7 cellular contexts compared by ENCODE assay signal in the genomic region with DNA sequence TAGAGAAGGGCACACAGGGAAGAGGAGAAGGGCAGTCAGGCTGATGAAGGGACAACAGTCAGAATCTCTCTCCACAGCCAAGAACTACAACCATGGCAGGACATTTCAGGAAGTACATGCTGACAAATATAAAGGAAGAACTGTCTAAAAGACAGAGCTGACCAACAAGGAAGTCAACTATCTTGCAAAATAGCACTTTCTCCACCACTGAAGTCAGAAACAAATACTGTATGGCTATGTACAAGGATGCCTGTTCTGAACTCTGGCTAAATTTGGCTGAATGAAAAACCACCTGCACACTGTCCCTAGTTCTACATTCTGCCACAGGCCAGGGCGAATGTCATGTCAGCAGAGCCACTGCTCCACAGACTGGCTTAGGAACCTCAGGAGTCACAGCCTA. TPM values are rescaled to one million over a fixed set of nuclear protein-coding genes. Genes with fewer than 3 reads are reported as not detected.
DNase-seq lines count a peak whose midpoint lies in the region; ATAC-seq, FAIRE-seq and TF ChIP-seq lines count a peak whose summit lies in the region.
"Not testable (repeated sequence)": the region's sequence is repeated elsewhere in the genome, so short reads cannot be mapped to it uniquely, and the experiment has no call there.

No MANE protein-coding gene starts in this region.

- intact Hi-C loops in left ventricle myocardium superior (cut with micrococcal nuclease); naive thymus-derived CD4-positive, alpha-beta T cell (cut with micrococcal nuclease): not testable (repeated sequence)

- H3K27ac ChIP-seq in naive thymus-derived CD4-positive, alpha-beta T cell (ENCODE audit: low read depth, low read length), result not testable (repeated sequence)

- H3K4me1 Mint-ChIP-seq in activated CD8-positive, alpha-beta T cell treated with anti-CD3 and anti-CD28 coated beads, Interleukin-2, amount 10 ng/mL, durations not matched to agents 7 days and 5 days (ENCODE audit: low read depth); activated naive CD8-positive, alpha-beta T cell treated with anti-CD3 and anti-CD28 coated beads, Interleukin-2, amount 50 U/mL, for 24 hours; naive thymus-derived CD4-positive, alpha-beta T cell: not testable (repeated sequence)

- peak overlapping the region; percentile 48 for H3K27ac Mint-ChIP-seq in activated CD8-positive, alpha-beta T cell treated with anti-CD3 and anti-CD28 coated beads, Interleukin-2, amount 10 ng/mL, durations not matched to agents 7 days and 5 days
- peak overlapping the region; percentile 64 for H3K27ac Mint-ChIP-seq in activated naive CD8-positive, alpha-beta T cell treated with anti-CD3 and anti-CD28 coated beads, Interleukin-2, amount 50 U/mL, for 24 hours
- peak overlapping the region in 2 of 9 donors; percentile 51 to 55 for H3K27ac Mint-ChIP-seq in naive thymus-derived CD4-positive, alpha-beta T cell

- H3K9me3 Mint-ChIP-seq in activated CD8-positive, alpha-beta T cell treated with anti-CD3 and anti-CD28 coated beads, Interleukin-2, amount 10 ng/mL, durations not matched to agents 7 days and 5 days (ENCODE audit: insufficient read depth); activated naive CD8-positive, alpha-beta T cell treated with anti-CD3 and anti-CD28 coated beads, Interleukin-2, amount 50 U/mL, for 24 hours; naive thymus-derived CD4-positive, alpha-beta T cell: not testable (repeated sequence)

- not testable (repeated sequence) for H3K27me3 Mint-ChIP-seq in activated CD8-positive, alpha-beta T cell treated with anti-CD3 and anti-CD28 coated beads, Interleukin-2, amount 10 ng/mL, durations not matched to agents 7 days and 5 days (ENCODE audit: low read depth); activated naive CD8-positive, alpha-beta T cell treated with anti-CD3 and anti-CD28 coated beads, Interleukin-2, amount 50 U/mL, for 24 hours; naive thymus-derived CD4-positive, alpha-beta T cell

- ATAC-seq in activated CD8-positive, alpha-beta T cell treated with anti-CD3 and anti-CD28 coated beads, Interleukin-2, amount 10 ng/mL, durations not matched to agents 7 days and 5 days; activated naive CD8-positive, alpha-beta T cell treated with anti-CD3 and anti-CD28 coated beads, Interleukin-2, amount 50 U/mL, for 24 hours: not testable (repeated sequence)
- ATAC-seq in left ventricle myocardium superior, result peak; percentile 34
- ATAC-seq in naive thymus-derived CD4-positive, alpha-beta T cell, result peak; percentile 66

- peaks cover 62% of the 10 kb centered on the region for H3K36me3 Mint-ChIP-seq in activated CD8-positive, alpha-beta T cell treated with anti-CD3 and anti-CD28 coated beads, Interleukin-2, amount 10 ng/mL, durations not matched to agents 7 days and 5 days (ENCODE audit: low read depth)
- H3K36me3 Mint-ChIP-seq in activated naive CD8-positive, alpha-beta T cell treated with anti-CD3 and anti-CD28 coated beads, Interleukin-2, amount 50 U/mL, for 24 hours (ENCODE audit: low read depth), result peaks cover 73% of the 10 kb centered on the region
- peaks cover 9 to 68% (median 40%) of the 10 kb centered on the region in 5 donors for H3K36me3 Mint-ChIP-seq in naive thymus-derived CD4-positive, alpha-beta T cell

- H3K36me3 ChIP-seq in naive thymus-derived CD4-positive, alpha-beta T cell (ENCODE audit: control insufficient read depth in 2 of 3, insufficient read depth in 3 of 3, low read length in 3 of 3), result peaks cover 4 to 92% (median 14%) of the 10 kb centered on the region in 3 experiments

- CTCF ChIA-PET in activated CD8-positive, alpha-beta T cell treated with anti-CD3 and anti-CD28 coated beads, Interleukin-2, amount 10 ng/mL, durations not matched to agents 7 days and 5 days (lab: Charles Lee); naive thymus-derived CD4-positive, alpha-beta T cell (lab: Charles Lee): not testable (repeated sequence)

- H3K4me3 ChIP-seq in naive thymus-derived CD4-positive, alpha-beta T cell (ENCODE audit: low read length), result not testable (repeated sequence)

- H3K27me3 ChIP-seq in naive thymus-derived CD4-positive, alpha-beta T cell (ENCODE audit: control insufficient read depth in 2 of 2, insufficient read depth in 2 of 2, low read length in 2 of 2), result not testable (repeated sequence)

- DNase-seq in GM12892 (ENCODE audit: insufficient read length); activated CD8-positive, alpha-beta T cell treated with anti-CD3 and anti-CD28 coated beads, Interleukin-2, amount 10 ng/mL, durations not matched to agents 7 days and 5 days; activated naive CD8-positive, alpha-beta T cell treated with anti-CD3 and anti-CD28 coated beads, Interleukin-2, amount 50 U/mL, for 24 hours; left ventricle myocardium superior; naive thymus-derived CD4-positive, alpha-beta T cell: not testable (repeated sequence)
- peak; percentile 73 for DNase-seq in MV-4-11 (lab: John Stamatoyannopoulos, UW)
- DNase-seq in SIG-M5 treated with dmso at 0.1 percent for 504 hours (lab: John Stamatoyannopoulos, UW; ENCODE audit: unreplicated experiment), result peak; percentile 63

- POLR2A ChIA-PET in activated CD8-positive, alpha-beta T cell treated with anti-CD3 and anti-CD28 coated beads, Interleukin-2, amount 10 ng/mL, durations not matched to agents 7 days and 5 days (lab: Charles Lee); naive thymus-derived CD4-positive, alpha-beta T cell (lab: Charles Lee): not testable (repeated sequence)

- FAIRE-seq in GM12892 (lab: Jason Lieb, UNC), result peak; percentile 5

- not testable (repeated sequence) for H3K4me3 Mint-ChIP-seq in activated CD8-positive, alpha-beta T cell treated with anti-CD3 and anti-CD28 coated beads, Interleukin-2, amount 10 ng/mL, durations not matched to agents 7 days and 5 days; activated naive CD8-positive, alpha-beta T cell treated with anti-CD3 and anti-CD28 coated beads, Interleukin-2, amount 50 U/mL, for 24 hours; naive thymus-derived CD4-positive, alpha-beta T cell

- H3K9me3 ChIP-seq in naive thymus-derived CD4-positive, alpha-beta T cell (ENCODE audit: control insufficient read depth in 2 of 3, low read length in 3 of 3), result not testable (repeated sequence)

- H3K4me1 ChIP-seq in naive thymus-derived CD4-positive, alpha-beta T cell (ENCODE audit: control insufficient read depth in 2 of 2, insufficient read depth in 2 of 2, low read length in 2 of 2), result not testable (repeated sequence)

- TF ChIP-seq POLR2A in GM12892 (IDR thresholded peaks at IDR 0.05; ENCODE audit: low read depth, low read length), result not testable (repeated sequence)

RNA-seq across cellular contexts. Expression of a gene that starts 57.3 kb away (rescaled TPM):
- polyA plus RNA-seq in GM12892 (2012; ENCODE audit: missing spikeins), result 22.2 TPM
- 10 to 100 TPM; 31.3 to 33.4 TPM for total RNA-seq in activated CD8-positive, alpha-beta T cell treated with anti-CD3 and anti-CD28 coated beads, Interleukin-2, amount 10 ng/mL, durations not matched to agents 7 days and 5 days
- total RNA-seq in left ventricle myocardium superior, result 24.5 TPM
- total RNA-seq in naive thymus-derived CD4-positive, alpha-beta T cell, result 100 to 1,000 TPM in 2 of 5 experiments, 10 to 100 TPM in 3; 41.7 to 103 (median 91.2) TPM
- 10 to 100 TPM; 29.2 to 51.3 TPM for polyA plus RNA-seq in naive thymus-derived CD4-positive, alpha-beta T cell
